In genomic region chr13:30872195-30872594, GRCh38 we compare ENCODE assay signal across 13 cellular contexts. TPM values are rescaled to one million over a fixed set of nuclear protein-coding genes. Genes with fewer than 3 reads are reported as not detected.
DNase-seq lines count a peak whose midpoint lies in the region; ATAC-seq, FAIRE-seq and TF ChIP-seq lines count a peak whose summit lies in the region.
"Had no signal": no experiment of that assay in that cellular context is flagged by ENCODE, and none has a peak within 500 bp of the region (broad histone marks: within the 10 kb centered on the region; RNA-seq: fewer than 3 reads in every experiment).

No MANE protein-coding gene starts in this region.

- intact Hi-C loops in breast epithelium (cut with DNase I; ENCODE audit: low total_unique reads) (no loop called here), MCF 10A (cut with micrococcal nuclease) (no loop called here), uterus (cut with DNase I; ENCODE audit: low total_unique reads) (no loop called here)
- intact Hi-C loops in CD4-positive, alpha-beta T cell (cut with DNase I, micrococcal nuclease): no loop called here

- H2BK15ac ChIP-seq in H1 (ENCODE audit: low read length): no peak overlapping the region; the same call in 1 of the 2 replicates

- H3K27me3 ChIP-seq in breast epithelium (no peaks in the 10 kb centered on the region), H1 (replicated peaks in 1 of 4; ENCODE audit: control insufficient read depth in 3 of 4, extremely low read depth in 1 of 4, insufficient read depth in 3 of 4, low read length in 3 of 4) (no peaks in the 10 kb centered on the region), osteoblast (ENCODE audit: insufficient read depth, low read length) (no peaks in the 10 kb centered on the region), uterus (no peaks in the 10 kb centered on the region)
- H3K27me3 ChIP-seq in CD4-positive, alpha-beta T cell (ENCODE audit: control insufficient read depth, insufficient read depth, low read length): no peaks in the 10 kb centered on the region

- H3K9me3 ChIP-seq in breast epithelium (no peaks in the 10 kb centered on the region), H1 (ENCODE audit: insufficient read depth in 2 of 2, low read depth in 1 of 2, low read length in 1 of 2) (no peaks in the 10 kb centered on the region), osteoblast (ENCODE audit: low read depth, low read length) (no peaks in the 10 kb centered on the region), uterus (no peaks in the 10 kb centered on the region)
- no peaks in the 10 kb centered on the region for H3K9me3 ChIP-seq in CD4-positive, alpha-beta T cell (ENCODE audit: control insufficient read depth, low read length)

- H3K23ac ChIP-seq in H1 (ENCODE audit: insufficient read length): no peak overlapping the region

- H3K9me3 Mint-ChIP-seq in MCF 10A (ENCODE audit: unreplicated experiment): no peaks in the 10 kb centered on the region
- no peaks in the 10 kb centered on the region for H3K9me3 Mint-ChIP-seq in CD4-positive, alpha-beta T cell
- H3K9me3 Mint-ChIP-seq: activated naive CD8-positive, alpha-beta T cell treated with anti-CD3 and anti-CD28 coated beads, Interleukin-2, amount 50 U/mL, for 24 hours; natural killer cell had no signal

- peak overlapping the region; percentile 62 for H4K91ac ChIP-seq in H1 (replicated peaks; ENCODE audit: insufficient read length, low read length)

- peak overlapping the region; percentile 60 for H2BK120ac ChIP-seq in H1 (replicated peaks; ENCODE audit: low read depth, low read length)

- no TSS peak for BruUV-seq in MCF 10A (replicated peaks; lab: Mats Ljungman, UMichigan)

- H4K20me1 ChIP-seq in H1 (replicated peaks in 1 of 2; ENCODE audit: control insufficient read depth in 1 of 2, insufficient read depth in 2 of 2, low read length in 2 of 2): no peaks in the 10 kb centered on the region
- no peaks in the 10 kb centered on the region for H4K20me1 ChIP-seq in osteoblast (ENCODE audit: insufficient read depth, low read length)

- no peak overlapping the region for H3K4ac ChIP-seq in H1 (replicated peaks; ENCODE audit: insufficient read length, low read depth, low read length)

- CTCF ChIA-PET in MCF 10A (lab: Yijun Ruan, JAX): interaction anchor here (0.8 kb wide), 1 partner anchor 172 kb away, joined by 4 read pairs; no protein-coding TSS in a partner anchor
- CTCF ChIA-PET in H1 (lab: Charles Lee; ENCODE audit: partially characterized antibody): interaction anchor here (1.0 to 1.5 kb wide), 4 partner anchors 20 to 195 kb away, joined by 3 to 9 read pairs (median 4); no protein-coding TSS in a partner anchor
- CTCF ChIA-PET in CD4-positive, alpha-beta T cell (lab: Charles Lee): no interaction called here

- POLR2A ChIA-PET in MCF 10A (lab: Yijun Ruan, JAX) (no interaction called here), H1 (lab: Charles Lee; ENCODE audit: partially characterized antibody) (interaction anchor here (2.0 kb wide), 1 partner anchor 9 kb away, joined by 15 read pairs; no protein-coding TSS in a partner anchor)
- POLR2A ChIA-PET in CD4-positive, alpha-beta T cell (lab: Charles Lee): no interaction called here

- TF ChIP-seq POLR2A in breast epithelium (IDR thresholded peaks at IDR 0.05) (no peak), H1 (IDR thresholded peaks at IDR 0.05; ENCODE audit: control extremely low read depth in 1 of 2, low read depth in 2 of 2, low read length in 2 of 2) (no peak), uterus (IDR thresholded peaks at IDR 0.05) (no peak)

- peak overlapping the region; percentile 68 to 74 for H3K27ac ChIP-seq in breast epithelium
- H3K27ac ChIP-seq in H1 (ENCODE audit: low read depth, low read length): no peak overlapping the region
- H3K27ac ChIP-seq in osteoblast (ENCODE audit: low read depth, low read length): peak overlapping the region; percentile 99
- H3K27ac ChIP-seq in uterus: peak overlapping the region; percentile 81 to 91
- no peak overlapping the region for H3K27ac ChIP-seq in CD4-positive, alpha-beta T cell (ENCODE audit: low read depth, low read length)

- no peak overlapping the region for H3K27ac Mint-ChIP-seq in MCF 10A (ENCODE audit: low read depth, unreplicated experiment)
- H3K27ac Mint-ChIP-seq in CD4-positive, alpha-beta T cell: no peak overlapping the region
- H3K27ac Mint-ChIP-seq: activated naive CD8-positive, alpha-beta T cell treated with anti-CD3 and anti-CD28 coated beads, Interleukin-2, amount 50 U/mL, for 24 hours; natural killer cell had no signal

- 0 out of 2 replicates have a peak overlapping the region, but pooled peaks have one; percentile 32 for H2BK20ac ChIP-seq in H1 (ENCODE audit: low read length)

- no peaks in the 10 kb centered on the region for H3K27me3 Mint-ChIP-seq in MCF 10A (ENCODE audit: insufficient read depth, unreplicated experiment)
- H3K27me3 Mint-ChIP-seq in CD4-positive, alpha-beta T cell: peaks cover 20% of the 10 kb centered on the region

- no peaks in the 10 kb centered on the region for H3K79me2 ChIP-seq in H1 (ENCODE audit: control insufficient read depth in 1 of 2, insufficient read depth in 2 of 2, low read length in 2 of 2)
- H3K79me2 ChIP-seq in osteoblast (ENCODE audit: insufficient read depth, low read length): peaks cover 4% of the 10 kb centered on the region

- H3K4me3 ChIP-seq in breast epithelium: no peak overlapping the region
- H3K4me3 ChIP-seq in H1 (ENCODE audit: extremely low read depth in 1 of 4, insufficient read depth in 2 of 4, low read depth in 3 of 4, low read length in 4 of 4): 0 out of 8 replicates have a peak overlapping the region, but pooled peaks of 1 of the 4 experiments have one; percentile 5
- no peak overlapping the region for H3K4me3 ChIP-seq in osteoblast (ENCODE audit: insufficient read depth, low read length)
- no peak overlapping the region for H3K4me3 ChIP-seq in uterus

- DNase-seq in breast epithelium (ENCODE audit: low spot score in 2 of 2): no peak
- DNase-seq in MCF 10A (ENCODE audit: unreplicated experiment): no peak
- DNase-seq in H1 (ENCODE audit: low read depth in 1 of 2, low spot score in 2 of 2): no peak
- no peak for DNase-seq in osteoblast (ENCODE audit: insufficient read length, low spot score, missing footprints)
- no peak for DNase-seq in uterus
- no peak for DNase-seq in CD4-positive, alpha-beta T cell
- no peak for DNase-seq in stimulated activated CD8-positive, alpha-beta memory T cell treated with anti-CD3 and anti-CD28 coated beads, Interleukin-4, amount 100 ng/mL, for 48 hours
- DNase-seq: ACHN; activated naive CD8-positive, alpha-beta T cell treated with anti-CD3 and anti-CD28 coated beads, Interleukin-2, amount 50 U/mL, for 24 hours; activated T-cell treated with anti-CD3 and anti-CD28 coated beads for 4 hours; natural killer cell had no signal

- no peak overlapping the region for H3K4me3 Mint-ChIP-seq in MCF 10A (ENCODE audit: unreplicated experiment)
- no peak overlapping the region for H3K4me3 Mint-ChIP-seq in CD4-positive, alpha-beta T cell
- H3K4me3 Mint-ChIP-seq: activated naive CD8-positive, alpha-beta T cell treated with anti-CD3 and anti-CD28 coated beads, Interleukin-2, amount 50 U/mL, for 24 hours; natural killer cell had no signal

- no peak for FAIRE-seq in H1 (lab: Jason Lieb, UNC)
- FAIRE-seq: frontal cortex had no signal

- H3K79me1 ChIP-seq in H1 (ENCODE audit: low read depth, low read length): no peaks in the 10 kb centered on the region

- H3K4me2 ChIP-seq in H1 (ENCODE audit: insufficient read depth in 1 of 2, low read depth in 2 of 2, low read length in 2 of 2) (no peak overlapping the region), osteoblast (ENCODE audit: insufficient read depth, low read length) (peak overlapping the region; percentile 77)

- H3K56ac ChIP-seq in H1 (replicated peaks; ENCODE audit: insufficient read length, low read depth, low read length): no peak overlapping the region

- TF ChIP-seq CTCF in breast epithelium (IDR thresholded peaks at IDR 0.05): no peak
- no peak for TF ChIP-seq CTCF in MCF 10A (IDR thresholded peaks at IDR 0.05; ENCODE audit: unreplicated experiment)
- TF ChIP-seq CTCF in H1 (IDR thresholded peaks at IDR 0.05; ENCODE audit: control extremely low read depth in 1 of 3, insufficient read depth in 1 of 3, low read depth in 1 of 3, low read length in 3 of 3): no peak
- no peak for TF ChIP-seq CTCF in osteoblast (IDR thresholded peaks at IDR 0.05; ENCODE audit: extremely low read depth, low read depth, low read length)
- no peak for TF ChIP-seq CTCF in uterus (IDR thresholded peaks at IDR 0.05)
- no peak for TF ChIP-seq CTCF in CD4-positive, alpha-beta T cell (IDR thresholded peaks at IDR 0.05)

- H3K4me1 ChIP-seq in breast epithelium (no peaks in the 10 kb centered on the region), H1 (replicated peaks in 1 of 4; ENCODE audit: control insufficient read depth in 3 of 4, insufficient read depth in 4 of 4, low read length in 3 of 4) (peaks cover 12 to 24% (median 16%) of the 10 kb centered on the region in 4 experiments; a peak in 6 of 7 replicates), osteoblast (ENCODE audit: insufficient read depth, low read length) (peaks cover 59% of the 10 kb centered on the region), uterus (peaks cover 0 to 20% of the 10 kb centered on the region in 2 donors)

- H4K8ac ChIP-seq in H1 (ENCODE audit: extremely low read depth, insufficient read depth, low read length): peak overlapping the region; percentile 58

- H3K23me2 ChIP-seq in H1 (ENCODE audit: low read depth, low read length): no peaks in the 10 kb centered on the region

- H3K36me3 ChIP-seq in breast epithelium (no peaks in the 10 kb centered on the region), H1 (ENCODE audit: control insufficient read depth in 2 of 4, insufficient read depth in 4 of 4, low read length in 3 of 4) (no peaks in the 10 kb centered on the region), osteoblast (ENCODE audit: insufficient read depth, low read length) (no peaks in the 10 kb centered on the region), uterus (no peaks in the 10 kb centered on the region)

- 0 out of 2 replicates have a peak overlapping the region, but pooled peaks have one; percentile 35 for H2BK5ac ChIP-seq in H1 (ENCODE audit: low read depth, low read length)

- no peak overlapping the region for H3K9ac ChIP-seq in H1 (replicated peaks in 1 of 4; ENCODE audit: extremely low read depth in 1 of 4, low read depth in 3 of 4, low read length in 3 of 4)

- no peak for ATAC-seq in CD4-positive, alpha-beta T cell (ENCODE audit: poor library complexity)
- no peak for ATAC-seq in HG03135 (IDR thresholded peaks at IDR 0.05; ENCODE audit: unreplicated experiment)
- ATAC-seq: activated naive CD8-positive, alpha-beta T cell treated with anti-CD3 and anti-CD28 coated beads, Interleukin-2, amount 50 U/mL, for 24 hours; natural killer cell had no signal

- H2AFZ ChIP-seq in H1 (ENCODE audit: low read length) (no peak overlapping the region), osteoblast (ENCODE audit: low read length) (peak overlapping the region; percentile 43)

- 0 out of 2 replicates have a peak overlapping the region, but pooled peaks have one; percentile 65 for H2AK5ac ChIP-seq in H1 (ENCODE audit: low read depth, low read length)

- no peaks in the 10 kb centered on the region for H3K36me3 Mint-ChIP-seq in MCF 10A (ENCODE audit: insufficient read depth, unreplicated experiment)
- H3K36me3 Mint-ChIP-seq in CD4-positive, alpha-beta T cell (ENCODE audit: low read depth): no peaks in the 10 kb centered on the region
- H3K36me3 Mint-ChIP-seq: natural killer cell had no signal

- H4K5ac ChIP-seq in H1 (ENCODE audit: insufficient read length, low read depth, low read length): no peak overlapping the region

- H3K18ac ChIP-seq in H1 (ENCODE audit: extremely low read depth, low read length): peak overlapping the region; percentile 32; the same call in 1 of the 2 replicates

- H2BK12ac ChIP-seq in H1 (ENCODE audit: low read depth, low read length): 0 out of 2 replicates have a peak overlapping the region, but pooled peaks have one; percentile 60

- peaks cover 11% of the 10 kb centered on the region for H3K4me1 Mint-ChIP-seq in MCF 10A (ENCODE audit: insufficient read depth, unreplicated experiment)
- H3K4me1 Mint-ChIP-seq in CD4-positive, alpha-beta T cell (ENCODE audit: low read depth): no peaks in the 10 kb centered on the region
- H3K4me1 Mint-ChIP-seq: natural killer cell had no signal

- no peak overlapping the region for H3K14ac ChIP-seq in H1 (ENCODE audit: insufficient read length)

- no peak for TF ChIP-seq EP300 in H1 (IDR thresholded peaks at IDR 0.05; ENCODE audit: borderline replicate concordance in 1 of 2, low read depth in 2 of 2, low read length in 2 of 2)

- no peak for TF ChIP-seq RAD21 in H1 (IDR thresholded peaks at IDR 0.05 in 1 of 2, conservative IDR thresholded peaks at IDR 0.05 in 1 of 2; ENCODE audit: low read depth in 2 of 2, low read length in 2 of 2)

- WGBS in H1 (ENCODE audit: extremely low coverage in 1 of 2, insufficient coverage in 1 of 2, insufficient read length in 1 of 2, insufficient replicate concordance in 2 of 2, low coverage in 1 of 2, low lambda C conversion rate in 2 of 2, missing lambda C conversion rate in 1 of 2), 2 experiments: 84% methylated on average over 8 of the region's 8 CpGs; no CpG with 5 or more reads in 1 of the 2 experiments

RNA-seq across cellular contexts. Expression of gene MEDAG, which starts 33.9 kb away (rescaled TPM):
- total RNA-seq in breast epithelium (100 to 1,000 TPM in 1 of 3 donors, 10 to 100 TPM in 2; 76.2 to 142 (median 95.4) TPM), MCF 10A (2022) (not detected in 2 replicates), osteoblast (46.7 and 96.1 TPM in 2 replicates), uterus (10 to 100 TPM; 16.5 to 45.9 (median 19.1) TPM)
- 1.6 and 2.1 TPM in 2 replicates for total RNA-seq in H1 (2021; fragmentation: NEBNext Ultra II Directional; extraction: Animal tissue kit (Norgen Biotek cat#: 25700))
- 2.4 and 3.1 TPM in 2 replicates for polyA plus RNA-seq in H1 (2011; rRNA removed)
- 3.1 TPM for polyA plus RNA-seq in H1 (2011; cell fraction: cytosol; rRNA removed)
- 1.7 TPM for polyA plus RNA-seq in H1 (2011; cell fraction: nucleus; rRNA removed)
- 2.0 to 3.1 TPM (median 2.5 TPM) in 4 replicates for polyA plus RNA-seq in H1 (2012, experiment 1 of 2)
- 0.75 TPM for polyA plus RNA-seq in H1 (2012, experiment 2 of 2)
- 1.2 TPM for polyA plus RNA-seq in H1 (2013, experiment 1 of 2)
- 1.6 TPM for polyA plus RNA-seq in H1 (2013, experiment 2 of 2)
- polyA minus RNA-seq in H1 (2011; rRNA and poly(A)+ RNA removed): 1.8 TPM in 2 replicates
- polyA minus RNA-seq in H1 (2011; cell fraction: cytosol; rRNA and poly(A)+ RNA removed): 1.2 TPM
- polyA minus RNA-seq in H1 (2011; cell fraction: nucleus; rRNA and poly(A)+ RNA removed): 1.4 TPM
- total RNA-seq in CD4-positive, alpha-beta T cell: not detected
- total RNA-seq: natural killer cell had no signal

Comparison
In these comparisons a context has a peak if more than half of its experiments do, and no peak if none do; other contexts are left out.
1. H3K27ac ChIP-seq: peak in breast epithelium (2 of 2), osteoblast (single experiment) and uterus (2 of 2); none in H1 (single experiment) and CD4-positive, alpha-beta T cell (single experiment).